In the genomic region with DNA sequence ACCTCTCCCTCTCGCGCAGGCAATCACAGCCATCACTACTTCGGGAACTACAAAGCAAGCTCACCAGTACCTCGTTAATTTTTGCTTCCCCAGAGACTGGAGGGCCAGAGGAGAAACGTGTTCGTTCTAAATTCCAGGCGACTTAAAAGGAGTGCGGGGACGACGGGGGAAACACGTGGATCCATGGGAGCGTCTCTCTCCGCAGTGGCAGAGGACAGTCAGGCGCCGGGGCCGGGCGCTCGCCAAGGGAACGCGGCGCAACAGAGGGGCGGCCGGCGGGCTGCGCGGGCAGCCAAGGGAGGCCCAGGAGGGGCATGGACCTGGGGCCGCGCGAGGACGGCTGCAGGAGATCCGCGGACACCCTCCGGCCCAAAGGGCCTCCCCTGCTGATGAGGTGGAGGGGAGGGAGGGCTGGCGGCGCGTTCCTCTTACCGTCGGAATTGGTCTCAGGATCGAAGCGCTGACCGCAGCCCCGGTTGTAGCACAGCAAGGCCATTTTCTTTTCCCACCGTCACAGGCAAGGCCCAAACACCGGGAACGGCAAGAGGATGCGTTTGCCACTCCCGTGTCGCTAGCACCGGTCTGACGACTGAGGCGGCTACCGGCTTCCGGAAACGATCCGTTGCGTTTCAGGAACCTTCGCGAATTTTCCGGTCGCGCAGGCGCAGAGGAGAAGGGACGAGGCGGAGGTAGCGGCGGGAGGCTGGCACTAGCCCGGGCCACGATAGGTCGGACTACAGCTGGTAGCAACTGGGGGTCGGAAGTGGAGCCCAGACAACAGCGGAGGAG, we compare ENCODE assay signal across 1 cellular context.
TF ChIP-seq lines count a peak whose summit lies in the region.

A gene (minus strand): TSS at position 591 of the 789 bp plus-strand sequence. CDS start 95 bp downstream, at position 496.

TF ChIP-seq in HepG2, 621 proteins besides CTCF, POLR2A, EP300 and RAD21 (continued from another document and continues in another):
- TF ChIP-seq, protein P1, sequence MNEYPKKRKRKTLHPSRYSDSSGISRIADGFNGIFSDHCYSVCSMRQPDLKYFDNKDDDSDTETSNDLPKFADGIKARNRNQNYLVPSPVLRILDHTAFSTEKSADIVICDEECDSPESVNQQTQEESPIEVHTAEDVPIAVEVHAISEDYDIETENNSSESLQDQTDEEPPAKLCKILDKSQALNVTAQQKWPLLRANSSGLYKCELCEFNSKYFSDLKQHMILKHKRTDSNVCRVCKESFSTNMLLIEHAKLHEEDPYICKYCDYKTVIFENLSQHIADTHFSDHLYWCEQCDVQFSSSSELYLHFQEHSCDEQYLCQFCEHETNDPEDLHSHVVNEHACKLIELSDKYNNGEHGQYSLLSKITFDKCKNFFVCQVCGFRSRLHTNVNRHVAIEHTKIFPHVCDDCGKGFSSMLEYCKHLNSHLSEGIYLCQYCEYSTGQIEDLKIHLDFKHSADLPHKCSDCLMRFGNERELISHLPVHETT (CRISPR knock-in tag; conservative IDR thresholded peaks at IDR 0.05) = 0 out of 2 replicates have a peak, but pooled peaks have one; percentile 50
- TF ChIP-seq DNMT3B (CRISPR knock-in tag; conservative IDR thresholded peaks at IDR 0.05) (peak; percentile 76; the same call in 1 of the 2 replicates), BORCS8-MEF2B (CRISPR knock-in tag; IDR thresholded peaks at IDR 0.05) (peak; percentile 79; the same call in 1 of the 2 replicates), HNRNPLL (IDR thresholded peaks at IDR 0.05; ENCODE audit: low read depth, low read length, poor library complexity, severe bottlenecking) (peak; percentile 79), ZNF780A (CRISPR knock-in tag; IDR thresholded peaks at IDR 0.05) (peak; percentile 84; the same call in 1 of the 2 replicates), ZNF282 (IDR thresholded peaks at IDR 0.05; ENCODE audit: partially characterized antibody) (no peak), ZNF547 (CRISPR knock-in tag; IDR thresholded peaks at IDR 0.05) (no peak), ZNF441 (CRISPR knock-in tag; IDR thresholded peaks at IDR 0.05; ENCODE audit: borderline replicate concordance) (no peak; the same call in 1 of the 2 replicates), ERF (CRISPR knock-in tag; IDR thresholded peaks at IDR 0.05) (peak; percentile 75; the same call in 1 of the 2 replicates), PPARG (CRISPR knock-in tag; conservative IDR thresholded peaks at IDR 0.05) (no peak), MBD4 (IDR thresholded peaks at IDR 0.05; ENCODE audit: borderline replicate concordance, low read length) (no peak), ZNF766 (CRISPR knock-in tag; IDR thresholded peaks at IDR 0.05; ENCODE audit: borderline replicate concordance) (no peak), YEATS4 (CRISPR knock-in tag; IDR thresholded peaks at IDR 0.05; ENCODE audit: borderline replicate concordance) (no peak), FOXC1 (CRISPR knock-in tag; IDR thresholded peaks at IDR 0.05; ENCODE audit: borderline replicate concordance) (peak; percentile 89; the same call in 1 of the 2 replicates), TGIF2 (CRISPR knock-in tag; IDR thresholded peaks at IDR 0.05) (peak; percentile 56; the same call in 1 of the 2 replicates), ZFP62 (CRISPR knock-in tag; IDR thresholded peaks at IDR 0.05) (no peak), ZNF713 (CRISPR knock-in tag; IDR thresholded peaks at IDR 0.05) (no peak), ZNF546 (CRISPR knock-in tag; conservative IDR thresholded peaks at IDR 0.05) (no peak), CCAR2 (optimal IDR thresholded peaks at IDR 0.05; ENCODE audit: low read depth, low read length) (no peak), ZBTB20 (CRISPR knock-in tag; IDR thresholded peaks at IDR 0.05; ENCODE audit: borderline replicate concordance, low read depth) (peak; percentile 83; the same call in 1 of the 2 replicates), ZNF878 (CRISPR knock-in tag; IDR thresholded peaks at IDR 0.05) (0 out of 2 replicates have a peak, but pooled peaks have one; percentile 39), DR1 (CRISPR knock-in tag; IDR thresholded peaks at IDR 0.05) (peak; percentile 35; the same call in 1 of the 2 replicates), MIER2 (CRISPR knock-in tag; IDR thresholded peaks at IDR 0.05) (no peak), CEBPG (CRISPR knock-in tag; IDR thresholded peaks at IDR 0.05) (peak; percentile 23; the same call in 1 of the 2 replicates), FOXO1 (CRISPR knock-in tag; IDR thresholded peaks at IDR 0.05) (0 out of 2 replicates have a peak, but pooled peaks have one; percentile 3), MXI1 (IDR thresholded peaks at IDR 0.05; ENCODE audit: borderline replicate concordance, low read depth, low read length) (peak; percentile 52; the same call in 1 of the 3 replicates), KLF9 (CRISPR knock-in tag; IDR thresholded peaks at IDR 0.05; ENCODE audit: low read depth) (no peak), ZNF264 (CRISPR knock-in tag; IDR thresholded peaks at IDR 0.05) (no peak), ZNF674 (CRISPR knock-in tag; IDR thresholded peaks at IDR 0.05; ENCODE audit: low read depth) (no peak), ARHGAP35 (CRISPR knock-in tag; IDR thresholded peaks at IDR 0.05; ENCODE audit: borderline replicate concordance) (no peak; the same call in 1 of the 2 replicates), HOXA3 (CRISPR knock-in tag; IDR thresholded peaks at IDR 0.05) (peak; percentile 49; the same call in 1 of the 2 replicates)
- TF ChIP-seq, protein P2, sequence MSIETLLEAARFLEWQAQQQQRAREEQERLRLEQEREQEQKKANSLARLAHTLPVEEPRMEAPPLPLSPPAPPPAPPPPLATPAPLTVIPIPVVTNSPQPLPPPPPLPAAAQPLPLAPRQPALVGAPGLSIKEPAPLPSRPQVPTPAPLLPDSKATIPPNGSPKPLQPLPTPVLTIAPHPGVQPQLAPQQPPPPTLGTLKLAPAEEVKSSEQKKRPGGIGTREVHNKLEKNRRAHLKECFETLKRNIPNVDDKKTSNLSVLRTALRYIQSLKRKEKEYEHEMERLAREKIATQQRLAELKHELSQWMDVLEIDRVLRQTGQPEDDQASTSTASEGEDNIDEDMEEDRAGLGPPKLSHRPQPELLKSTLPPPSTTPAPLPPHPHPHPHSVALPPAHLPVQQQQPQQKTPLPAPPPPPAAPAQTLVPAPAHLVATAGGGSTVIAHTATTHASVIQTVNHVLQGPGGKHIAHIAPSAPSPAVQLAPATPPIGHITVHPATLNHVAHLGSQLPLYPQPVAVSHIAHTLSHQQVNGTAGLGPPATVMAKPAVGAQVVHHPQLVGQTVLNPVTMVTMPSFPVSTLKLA (IDR thresholded peaks at IDR 0.05) = no peak
- TF ChIP-seq, protein P3, sequence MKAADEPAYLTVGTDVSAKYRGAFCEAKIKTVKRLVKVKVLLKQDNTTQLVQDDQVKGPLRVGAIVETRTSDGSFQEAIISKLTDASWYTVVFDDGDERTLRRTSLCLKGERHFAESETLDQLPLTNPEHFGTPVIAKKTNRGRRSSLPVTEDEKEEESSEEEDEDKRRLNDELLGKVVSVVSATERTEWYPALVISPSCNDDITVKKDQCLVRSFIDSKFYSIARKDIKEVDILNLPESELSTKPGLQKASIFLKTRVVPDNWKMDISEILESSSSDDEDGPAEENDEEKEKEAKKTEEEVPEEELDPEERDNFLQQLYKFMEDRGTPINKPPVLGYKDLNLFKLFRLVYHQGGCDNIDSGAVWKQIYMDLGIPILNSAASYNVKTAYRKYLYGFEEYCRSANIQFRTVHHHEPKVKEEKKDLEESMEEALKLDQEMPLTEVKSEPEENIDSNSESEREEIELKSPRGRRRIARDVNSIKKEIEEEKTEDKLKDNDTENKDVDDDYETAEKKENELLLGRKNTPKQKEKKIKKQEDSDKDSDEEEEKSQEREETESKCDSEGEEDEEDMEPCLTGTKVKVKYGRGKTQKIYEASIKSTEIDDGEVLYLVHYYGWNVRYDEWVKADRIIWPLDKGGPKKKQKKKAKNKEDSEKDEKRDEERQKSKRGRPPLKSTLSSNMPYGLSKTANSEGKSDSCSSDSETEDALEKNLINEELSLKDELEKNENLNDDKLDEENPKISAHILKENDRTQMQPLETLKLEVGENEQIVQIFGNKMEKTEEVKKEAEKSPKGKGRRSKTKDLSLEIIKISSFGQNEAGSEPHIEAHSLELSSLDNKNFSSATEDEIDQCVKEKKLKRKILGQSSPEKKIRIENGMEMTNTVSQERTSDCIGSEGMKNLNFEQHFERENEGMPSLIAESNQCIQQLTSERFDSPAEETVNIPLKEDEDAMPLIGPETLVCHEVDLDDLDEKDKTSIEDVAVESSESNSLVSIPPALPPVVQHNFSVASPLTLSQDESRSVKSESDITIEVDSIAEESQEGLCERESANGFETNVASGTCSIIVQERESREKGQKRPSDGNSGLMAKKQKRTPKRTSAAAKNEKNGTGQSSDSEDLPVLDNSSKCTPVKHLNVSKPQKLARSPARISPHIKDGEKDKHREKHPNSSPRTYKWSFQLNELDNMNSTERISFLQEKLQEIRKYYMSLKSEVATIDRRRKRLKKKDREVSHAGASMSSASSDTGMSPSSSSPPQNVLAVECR (CRISPR knock-in tag; IDR thresholded peaks at IDR 0.05; ENCODE audit: borderline replicate concordance) = peak; percentile 96
- TF ChIP-seq, protein P4, sequence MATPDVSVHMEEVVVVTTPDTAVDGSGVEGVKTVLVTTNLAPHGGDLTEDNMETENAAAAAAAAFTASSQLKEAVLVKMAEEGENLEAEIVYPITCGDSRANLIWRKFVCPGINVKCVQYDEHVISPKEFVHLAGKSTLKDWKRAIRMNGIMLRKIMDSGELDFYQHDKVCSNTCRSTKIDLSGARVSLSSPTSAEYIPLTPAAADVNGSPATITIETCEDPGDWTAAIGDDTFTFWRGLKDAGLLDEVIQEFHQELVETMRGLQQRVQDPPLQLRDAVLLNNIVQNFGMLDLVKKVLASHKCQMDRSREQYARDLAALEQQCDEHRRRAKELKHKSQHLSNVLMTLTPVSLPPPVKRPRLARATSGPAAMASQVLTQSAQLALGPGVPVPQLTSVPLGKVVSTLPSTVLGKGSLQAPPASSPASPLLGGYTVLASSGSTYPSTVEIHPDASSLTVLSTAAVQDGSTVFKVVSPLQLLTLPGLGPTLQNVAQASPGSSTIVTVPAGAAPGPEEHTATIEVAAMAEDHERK (CRISPR knock-in tag; IDR thresholded peaks at IDR 0.05; ENCODE audit: low read depth) = no peak
- TF ChIP-seq, protein P5, sequence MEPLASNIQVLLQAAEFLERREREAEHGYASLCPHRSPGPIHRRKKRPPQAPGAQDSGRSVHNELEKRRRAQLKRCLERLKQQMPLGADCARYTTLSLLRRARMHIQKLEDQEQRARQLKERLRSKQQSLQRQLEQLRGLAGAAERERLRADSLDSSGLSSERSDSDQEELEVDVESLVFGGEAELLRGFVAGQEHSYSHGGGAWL (CRISPR knock-in tag; IDR thresholded peaks at IDR 0.05) = no peak
- TF ChIP-seq, protein P6, sequence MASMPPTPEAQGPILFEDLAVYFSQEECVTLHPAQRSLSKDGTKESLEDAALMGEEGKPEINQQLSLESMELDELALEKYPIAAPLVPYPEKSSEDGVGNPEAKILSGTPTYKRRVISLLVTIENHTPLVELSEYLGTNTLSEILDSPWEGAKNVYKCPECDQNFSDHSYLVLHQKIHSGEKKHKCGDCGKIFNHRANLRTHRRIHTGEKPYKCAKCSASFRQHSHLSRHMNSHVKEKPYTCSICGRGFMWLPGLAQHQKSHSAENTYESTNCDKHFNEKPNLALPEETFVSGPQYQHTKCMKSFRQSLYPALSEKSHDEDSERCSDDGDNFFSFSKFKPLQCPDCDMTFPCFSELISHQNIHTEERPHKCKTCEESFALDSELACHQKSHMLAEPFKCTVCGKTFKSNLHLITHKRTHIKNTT (CRISPR knock-in tag; IDR thresholded peaks at IDR 0.05) = no peak
- TF ChIP-seq, protein P7, sequence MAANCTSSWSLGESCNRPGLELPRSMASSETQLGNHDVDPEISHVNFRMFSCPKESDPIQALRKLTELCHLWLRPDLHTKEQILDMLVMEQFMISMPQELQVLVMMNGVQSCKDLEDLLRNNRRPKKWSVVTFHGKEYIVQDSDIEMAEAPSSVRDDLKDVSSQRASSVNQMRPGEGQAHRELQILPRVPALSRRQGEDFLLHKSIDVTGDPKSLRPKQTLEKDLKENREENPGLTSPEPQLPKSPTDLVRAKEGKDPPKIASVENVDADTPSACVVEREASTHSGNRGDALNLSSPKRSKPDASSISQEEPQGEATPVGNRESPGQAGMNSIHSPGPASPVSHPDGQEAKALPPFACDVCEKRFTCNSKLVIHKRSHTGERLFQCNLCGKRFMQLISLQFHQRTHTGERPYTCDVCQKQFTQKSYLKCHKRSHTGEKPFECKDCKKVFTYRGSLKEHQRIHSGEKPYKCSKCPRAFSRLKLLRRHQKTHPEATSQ (CRISPR knock-in tag; IDR thresholded peaks at IDR 0.05; ENCODE audit: borderline replicate concordance) = 0 out of 2 replicates have a peak, but pooled peaks have one; percentile 71
- TF ChIP-seq, protein P8, sequence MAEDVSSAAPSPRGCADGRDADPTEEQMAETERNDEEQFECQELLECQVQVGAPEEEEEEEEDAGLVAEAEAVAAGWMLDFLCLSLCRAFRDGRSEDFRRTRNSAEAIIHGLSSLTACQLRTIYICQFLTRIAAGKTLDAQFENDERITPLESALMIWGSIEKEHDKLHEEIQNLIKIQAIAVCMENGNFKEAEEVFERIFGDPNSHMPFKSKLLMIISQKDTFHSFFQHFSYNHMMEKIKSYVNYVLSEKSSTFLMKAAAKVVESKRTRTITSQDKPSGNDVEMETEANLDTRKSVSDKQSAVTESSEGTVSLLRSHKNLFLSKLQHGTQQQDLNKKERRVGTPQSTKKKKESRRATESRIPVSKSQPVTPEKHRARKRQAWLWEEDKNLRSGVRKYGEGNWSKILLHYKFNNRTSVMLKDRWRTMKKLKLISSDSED (CRISPR knock-in tag; IDR thresholded peaks at IDR 0.05) = no peak
- TF ChIP-seq, protein P9, sequence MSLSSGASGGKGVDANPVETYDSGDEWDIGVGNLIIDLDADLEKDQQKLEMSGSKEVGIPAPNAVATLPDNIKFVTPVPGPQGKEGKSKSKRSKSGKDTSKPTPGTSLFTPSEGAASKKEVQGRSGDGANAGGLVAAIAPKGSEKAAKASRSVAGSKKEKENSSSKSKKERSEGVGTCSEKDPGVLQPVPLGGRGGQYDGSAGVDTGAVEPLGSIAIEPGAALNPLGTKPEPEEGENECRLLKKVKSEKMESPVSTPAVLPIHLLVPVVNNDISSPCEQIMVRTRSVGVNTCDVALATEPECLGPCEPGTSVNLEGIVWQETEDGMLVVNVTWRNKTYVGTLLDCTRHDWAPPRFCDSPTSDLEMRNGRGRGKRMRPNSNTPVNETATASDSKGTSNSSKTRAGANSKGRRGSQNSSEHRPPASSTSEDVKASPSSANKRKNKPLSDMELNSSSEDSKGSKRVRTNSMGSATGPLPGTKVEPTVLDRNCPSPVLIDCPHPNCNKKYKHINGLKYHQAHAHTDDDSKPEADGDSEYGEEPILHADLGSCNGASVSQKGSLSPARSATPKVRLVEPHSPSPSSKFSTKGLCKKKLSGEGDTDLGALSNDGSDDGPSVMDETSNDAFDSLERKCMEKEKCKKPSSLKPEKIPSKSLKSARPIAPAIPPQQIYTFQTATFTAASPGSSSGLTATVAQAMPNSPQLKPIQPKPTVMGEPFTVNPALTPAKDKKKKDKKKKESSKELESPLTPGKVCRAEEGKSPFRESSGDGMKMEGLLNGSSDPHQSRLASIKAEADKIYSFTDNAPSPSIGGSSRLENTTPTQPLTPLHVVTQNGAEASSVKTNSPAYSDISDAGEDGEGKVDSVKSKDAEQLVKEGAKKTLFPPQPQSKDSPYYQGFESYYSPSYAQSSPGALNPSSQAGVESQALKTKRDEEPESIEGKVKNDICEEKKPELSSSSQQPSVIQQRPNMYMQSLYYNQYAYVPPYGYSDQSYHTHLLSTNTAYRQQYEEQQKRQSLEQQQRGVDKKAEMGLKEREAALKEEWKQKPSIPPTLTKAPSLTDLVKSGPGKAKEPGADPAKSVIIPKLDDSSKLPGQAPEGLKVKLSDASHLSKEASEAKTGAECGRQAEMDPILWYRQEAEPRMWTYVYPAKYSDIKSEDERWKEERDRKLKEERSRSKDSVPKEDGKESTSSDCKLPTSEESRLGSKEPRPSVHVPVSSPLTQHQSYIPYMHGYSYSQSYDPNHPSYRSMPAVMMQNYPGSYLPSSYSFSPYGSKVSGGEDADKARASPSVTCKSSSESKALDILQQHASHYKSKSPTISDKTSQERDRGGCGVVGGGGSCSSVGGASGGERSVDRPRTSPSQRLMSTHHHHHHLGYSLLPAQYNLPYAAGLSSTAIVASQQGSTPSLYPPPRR (CRISPR knock-in tag; IDR thresholded peaks at IDR 0.05; ENCODE audit: borderline replicate concordance) = no peak
